In the genomic region with DNA sequence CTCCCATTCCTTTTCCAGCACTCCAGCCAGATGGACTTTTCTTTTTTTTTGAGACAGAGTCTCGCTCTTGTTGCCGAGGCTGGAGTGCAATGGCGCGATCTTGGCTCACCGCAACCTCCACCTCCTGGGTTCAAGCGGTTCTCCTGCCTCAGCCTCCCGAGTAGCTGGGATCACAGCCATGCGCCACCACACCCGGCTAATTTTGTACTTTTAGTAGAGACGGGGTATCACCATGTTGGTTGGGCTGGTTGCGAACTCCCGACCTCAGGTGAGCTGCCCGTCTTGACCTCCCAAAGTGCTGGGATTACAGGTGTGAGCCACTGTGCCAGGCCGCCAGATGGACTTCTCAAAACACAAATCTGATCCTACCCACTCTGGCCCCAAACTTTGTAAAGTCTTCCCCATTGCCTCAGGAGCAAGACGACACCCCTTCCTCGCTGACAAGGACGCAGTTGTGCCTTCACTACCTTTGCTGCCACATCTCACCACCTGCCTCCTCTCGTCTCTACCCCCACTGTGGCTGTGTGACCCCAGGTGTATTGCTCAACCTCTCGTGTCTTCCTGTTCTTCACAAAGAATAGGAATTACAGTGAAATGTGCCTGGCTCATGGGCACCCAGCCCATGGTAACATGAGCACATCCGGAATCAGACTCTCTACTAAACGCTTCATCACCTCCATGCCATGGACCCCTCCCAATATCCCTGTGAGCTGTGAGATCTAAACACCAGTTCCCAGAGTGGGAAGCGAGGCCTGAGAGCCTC, we compare ENCODE assay signal across 15 cellular contexts. TPM values are rescaled to one million over a fixed set of nuclear protein-coding genes. Genes with fewer than 3 reads are reported as not detected.
DNase-seq lines count a peak whose midpoint lies in the region; ATAC-seq and TF ChIP-seq lines count a peak whose summit lies in the region.
"Had no signal": no experiment of that assay in that cellular context is flagged by ENCODE, and none has a peak within 500 bp of the region (broad histone marks: within the 10 kb centered on the region; RNA-seq: fewer than 3 reads in every experiment).

No MANE protein-coding gene starts in this region.

- no peak overlapping the region for H3K4me3 ChIP-seq in MM.1S (ENCODE audit: low read length)
- H3K4me3 ChIP-seq: left ventricle myocardium inferior had no signal

- no peaks in the 10 kb centered on the region for H3K27me3 ChIP-seq in MM.1S (replicated peaks; ENCODE audit: insufficient read depth, low read length)

- DNase-seq in MM.1S (no peak), neural crest cell (ENCODE audit: low read depth, low spot score) (no peak), sciatic nerve (ENCODE audit: low spot score) (no peak), dermis blood vessel endothelial cell (no peak), superior temporal gyrus (ENCODE audit: extremely low spot score) (no peak), DMS53 treated with DMSO at 0.1 percent for 48 hours (lab: John Stamatoyannopoulos, UW; ENCODE audit: unreplicated experiment) (no peak)
- DNase-seq: activated effector memory CD4-positive, alpha-beta T cell treated with Interleukin-2 at 50 U/mL for 16 hours; CD4-positive, alpha-beta T cell; left ventricle myocardium inferior; NCI-H1694; retina had no signal

- H3K27ac ChIP-seq in C4-2B (0 out of 2 replicates have a peak overlapping the region, but pooled peaks have one; percentile 5), MM.1S (ENCODE audit: low read length) (no peak overlapping the region), cingulate gyrus (ENCODE audit: low read depth, low read length) (peak overlapping the region; percentile 41)
- H3K27ac ChIP-seq: left ventricle myocardium inferior had no signal

- H3K4me1 ChIP-seq in MM.1S (ENCODE audit: low read length) = no peaks in the 10 kb centered on the region

- no peak overlapping the region for H2AFZ ChIP-seq in MM.1S (ENCODE audit: low read length)

- peaks cover 3% of the 10 kb centered on the region for H3K36me3 Mint-ChIP-seq in neural crest cell (ENCODE audit: low read depth)

- peak overlapping the region; percentile 12; the same call in 1 of the 2 replicates for H3K4me2 ChIP-seq in MM.1S (ENCODE audit: low read depth, low read length)

- no peaks in the 10 kb centered on the region for H4K20me1 ChIP-seq in MM.1S (ENCODE audit: insufficient read depth, low read length)

- TF ChIP-seq CTCF in C4-2B (conservative IDR thresholded peaks at IDR 0.05) = no peak
- TF ChIP-seq CTCF in MM.1S (IDR thresholded peaks at IDR 0.05; ENCODE audit: low read length) = no peak
- TF ChIP-seq CTCF in neural crest cell (conservative IDR thresholded peaks at IDR 0.05) = no peak

- H3K79me2 ChIP-seq in MM.1S (ENCODE audit: low read length) = peaks cover 9% of the 10 kb centered on the region

- H3K9me3 Mint-ChIP-seq in neural crest cell = no peaks in the 10 kb centered on the region
- H3K9me3 Mint-ChIP-seq: CD4-positive, alpha-beta T cell had no signal

- intact Hi-C loops in sciatic nerve (cut with DNase I) = no loop called here

- no peak for ATAC-seq in sciatic nerve

- H3K9me2 ChIP-seq in MM.1S (replicated peaks; ENCODE audit: insufficient read depth, low read length) = no peaks in the 10 kb centered on the region

- no peaks in the 10 kb centered on the region for H3K36me3 ChIP-seq in MM.1S (replicated peaks; ENCODE audit: insufficient read depth, low read length)
- H3K36me3 ChIP-seq: left ventricle myocardium inferior had no signal

- peak overlapping the region; percentile 39 for H3K4me3 Mint-ChIP-seq in neural crest cell

- H3K9me3 ChIP-seq in MM.1S (replicated peaks; ENCODE audit: insufficient read depth, low read length) = no peaks in the 10 kb centered on the region
- H3K9me3 ChIP-seq: left ventricle myocardium inferior had no signal

- no peaks in the 10 kb centered on the region for H3K27me3 Mint-ChIP-seq in neural crest cell (ENCODE audit: low read depth)
- H3K27me3 Mint-ChIP-seq: CD4-positive, alpha-beta T cell had no signal

- H3F3A ChIP-seq in MM.1S (ENCODE audit: insufficient read depth, low read length) = no peaks in the 10 kb centered on the region

- H3K4me1 Mint-ChIP-seq in neural crest cell = peaks cover 13% of the 10 kb centered on the region

- H3K9ac ChIP-seq in MM.1S (ENCODE audit: low read length) = no peak overlapping the region

- no peak overlapping the region for H3K27ac Mint-ChIP-seq in neural crest cell (ENCODE audit: unreplicated experiment)
- H3K27ac Mint-ChIP-seq: CD4-positive, alpha-beta T cell had no signal

RNA-seq across cellular contexts. Expression of a gene that starts 3.7 kb away (rescaled TPM):
- total RNA-seq in neural crest cell = 34.0 and 39.1 TPM in 2 replicates
- total RNA-seq in sciatic nerve = 32.3 TPM
- 23.5 and 36.4 TPM in 2 replicates for total RNA-seq in dermis blood vessel endothelial cell

RNA-seq across cellular contexts. Expression of a gene that starts 11.2 kb away (rescaled TPM):
- total RNA-seq in neural crest cell = not detected in 2 replicates
- total RNA-seq in sciatic nerve = not detected
- not detected in 2 replicates for total RNA-seq in dermis blood vessel endothelial cell
- total RNA-seq: CD4-positive, alpha-beta T cell; frontal cortex; HT-29; left ventricle myocardium inferior had no signal
